ENCODE assay signal across 11 cellular contexts in the genomic region with DNA sequence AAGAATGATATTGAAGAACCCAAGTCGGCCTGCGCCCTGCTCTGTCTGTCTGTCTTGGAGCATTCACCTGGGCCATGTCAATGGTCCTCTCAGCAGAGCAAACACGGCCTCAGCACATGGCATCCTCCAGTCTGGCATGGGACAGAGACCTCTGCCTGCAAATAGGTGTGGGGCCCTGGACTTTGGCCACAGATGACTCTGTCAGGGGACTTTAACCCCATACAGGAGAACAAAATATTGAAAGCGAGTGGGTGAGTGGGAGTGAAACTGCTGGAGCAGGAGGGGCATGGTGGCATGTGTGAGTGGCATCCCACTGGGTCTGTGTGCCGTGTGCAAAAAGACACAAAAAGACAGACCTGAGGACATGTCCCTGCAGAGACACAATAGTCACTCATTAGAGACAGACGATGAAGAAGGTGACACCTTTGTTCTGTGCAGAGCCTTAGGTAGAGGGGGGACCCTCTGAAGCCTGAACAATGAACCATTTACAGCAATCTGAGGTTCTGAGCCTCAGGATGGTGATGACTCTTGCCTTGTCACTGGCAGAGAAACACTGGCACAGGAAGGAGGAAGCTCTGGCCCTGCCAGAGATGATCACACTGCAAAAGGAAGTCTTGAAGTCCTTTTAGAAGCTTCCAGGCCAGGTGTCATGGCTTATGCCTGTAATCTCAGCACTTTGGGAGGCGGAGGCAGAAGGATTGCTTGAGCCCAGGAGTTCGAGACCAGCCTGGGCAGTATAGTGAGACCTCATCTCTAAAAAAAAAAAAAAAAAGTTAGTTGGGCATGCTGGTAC. TPM values are rescaled to one million over a fixed set of nuclear protein-coding genes. Genes with fewer than 3 reads are reported as not detected.
DNase-seq lines count a peak whose midpoint lies in the region; ATAC-seq, FAIRE-seq and TF ChIP-seq lines count a peak whose summit lies in the region.
"Had no signal": no experiment of that assay in that cellular context is flagged by ENCODE, and none has a peak within 500 bp of the region (broad histone marks: within the 10 kb centered on the region; RNA-seq: fewer than 3 reads in every experiment).

No MANE protein-coding gene starts in this region.

- H3K9me2 ChIP-seq in GM23338 (ENCODE audit: insufficient read depth) (no peaks in the 10 kb centered on the region), neural cell (ENCODE audit: insufficient read depth, low read length) (no peaks in the 10 kb centered on the region)

- no peak overlapping the region for H3K18ac ChIP-seq in mesendoderm (ENCODE audit: low read length)

- DNase-seq in GM23338 (ENCODE audit: low spot score) (no peak), RPMI8226 (peak; percentile 5), bronchial epithelial cell (ENCODE audit: low read depth) (no peak), mesendoderm (no peak), DMS79 (lab: John Stamatoyannopoulos, UW) (no peak), HuH-7 (ENCODE audit: low spot score) (no peak)
- DNase-seq: adrenal gland had no signal

- peaks cover 6% of the 10 kb centered on the region; the same call in 1 of the 2 replicates for H3K4me1 ChIP-seq in GM23338 (ENCODE audit: insufficient read depth)
- peaks cover 4% of the 10 kb centered on the region for H3K4me1 ChIP-seq in mesendoderm (ENCODE audit: control insufficient read depth, low read depth, low read length)

- H3K23ac ChIP-seq in mesendoderm (ENCODE audit: low read length), result no peak overlapping the region

- H3K27ac Mint-ChIP-seq in GM23338, result no peak overlapping the region

- peak overlapping the region; percentile 5; the same call in 1 of the 2 replicates for H3K27ac ChIP-seq in GM23338 (ENCODE audit: low read depth)
- H3K27ac ChIP-seq in neural cell (ENCODE audit: low read length), result peak overlapping the region; percentile 79
- H3K27ac ChIP-seq in mesendoderm (ENCODE audit: low read depth, low read length), result no peak overlapping the region
- H3K27ac ChIP-seq: suprapubic skin had no signal

- H2AFZ ChIP-seq in GM23338 (no peak overlapping the region), neural cell (ENCODE audit: low read depth, low read length) (no peak overlapping the region)

- H3K79me2 ChIP-seq in GM23338 (replicated peaks; ENCODE audit: insufficient read depth) (no peaks in the 10 kb centered on the region), neural cell (replicated peaks; ENCODE audit: insufficient read depth, low read length) (no peaks in the 10 kb centered on the region), mesendoderm (ENCODE audit: control insufficient read depth, insufficient read depth, low read length) (no peaks in the 10 kb centered on the region)

- no peak for TF ChIP-seq CTCF in GM23338 (conservative IDR thresholded peaks at IDR 0.05; ENCODE audit: low read depth in 2 of 2)
- no peak for TF ChIP-seq CTCF in bronchial epithelial cell (IDR thresholded peaks at IDR 0.05; ENCODE audit: insufficient read depth, low read length, severe bottlenecking)
- TF ChIP-seq CTCF in neural cell (IDR thresholded peaks at IDR 0.05; ENCODE audit: poor library complexity, severe bottlenecking), result no peak

- H3K9me3 ChIP-seq in neural cell (ENCODE audit: low read length), result no peaks in the 10 kb centered on the region
- H3K9me3 ChIP-seq: adrenal gland, suprapubic skin had no signal

- no peak overlapping the region for H2BK120ac ChIP-seq in mesendoderm (ENCODE audit: low read depth, low read length)

- H3K27me3 Mint-ChIP-seq in GM23338 (ENCODE audit: insufficient read depth, low read depth, poor library complexity), result peaks cover 41% of the 10 kb centered on the region

- TF ChIP-seq RAD21 in neural cell (conservative IDR thresholded peaks at IDR 0.05), result no peak

- H3K9me3 Mint-ChIP-seq in GM23338, result no peaks in the 10 kb centered on the region; the same call in 2 of the 3 replicates

- no peak overlapping the region for H3K4ac ChIP-seq in mesendoderm (ENCODE audit: low read depth, low read length)

- peaks cover 5% of the 10 kb centered on the region; the same call in 2 of the 3 replicates for H3K36me3 Mint-ChIP-seq in GM23338 (ENCODE audit: low read depth)

- H3K4me3 Mint-ChIP-seq in GM23338, result no peak overlapping the region; the same call in 2 of the 3 replicates

- H3F3A ChIP-seq in GM23338 (replicated peaks; ENCODE audit: low read depth) (peaks cover 5% of the 10 kb centered on the region; the same call in 1 of the 2 replicates), neural cell (ENCODE audit: insufficient read depth, low read length, poor library complexity, severe bottlenecking) (no peaks in the 10 kb centered on the region)

- H3K79me1 ChIP-seq in mesendoderm (ENCODE audit: low read length), result no peaks in the 10 kb centered on the region

- H3K36me3 ChIP-seq in GM23338 (ENCODE audit: insufficient read depth) (no peaks in the 10 kb centered on the region), bronchial epithelial cell (ENCODE audit: control insufficient read depth, insufficient read depth, low read length) (no peaks in the 10 kb centered on the region), neural cell (ENCODE audit: insufficient read depth, low read length) (peaks cover 3% of the 10 kb centered on the region), mesendoderm (ENCODE audit: control insufficient read depth, insufficient read depth, low read length) (no peaks in the 10 kb centered on the region)
- H3K36me3 ChIP-seq: adrenal gland, suprapubic skin had no signal

- H3K9ac ChIP-seq in neural cell (ENCODE audit: low read length) (peak overlapping the region; percentile 62), mesendoderm (ENCODE audit: low read length) (no peak overlapping the region)

- no peak overlapping the region for H2BK5ac ChIP-seq in mesendoderm (ENCODE audit: low read length)

- H3K27me3 ChIP-seq in GM23338 (ENCODE audit: insufficient read depth) (peaks cover 38% of the 10 kb centered on the region), bronchial epithelial cell (ENCODE audit: control insufficient read depth, insufficient read depth, low read length) (no peaks in the 10 kb centered on the region), neural cell (ENCODE audit: insufficient read depth, low read depth, low read length) (no peaks in the 10 kb centered on the region), mesendoderm (ENCODE audit: insufficient read depth, low read length, poor library complexity) (no peaks in the 10 kb centered on the region)
- H3K27me3 ChIP-seq: adrenal gland, suprapubic skin had no signal

- H2BK15ac ChIP-seq in mesendoderm (replicated peaks; ENCODE audit: low read depth), result no peak overlapping the region

- H4K20me1 ChIP-seq in GM23338 (replicated peaks; ENCODE audit: insufficient read depth) (no peaks in the 10 kb centered on the region), neural cell (ENCODE audit: insufficient read depth) (no peaks in the 10 kb centered on the region)

- H3K4me3 ChIP-seq in GM23338 (no peak overlapping the region), bronchial epithelial cell (ENCODE audit: low read depth, low read length) (no peak overlapping the region), neural cell (ENCODE audit: low read length) (no peak overlapping the region), mesendoderm (ENCODE audit: low read length) (no peak overlapping the region)
- H3K4me3 ChIP-seq: adrenal gland, coronary artery had no signal

- H2AK5ac ChIP-seq in mesendoderm (ENCODE audit: low read length), result no peak overlapping the region

- no peak overlapping the region for H3K56ac ChIP-seq in mesendoderm (ENCODE audit: low read length)

- H4K5ac ChIP-seq in mesendoderm (ENCODE audit: low read length), result no peak overlapping the region

- peaks cover 35% of the 10 kb centered on the region for H3K4me1 Mint-ChIP-seq in GM23338

- peak; percentile 86 for FAIRE-seq in bronchial epithelial cell (lab: Jason Lieb, UNC)

- WGBS in mesendoderm (ENCODE audit: extremely low coverage, insufficient coverage, low lambda C conversion rate), result no CpG with 5 or more reads among the region's 8 CpGs

- TF ChIP-seq EP300 in neural cell (conservative IDR thresholded peaks at IDR 0.05; ENCODE audit: poor library complexity, severe bottlenecking), result no peak

- H4K8ac ChIP-seq in mesendoderm (ENCODE audit: low read depth, low read length), result no peak overlapping the region

- ATAC-seq in GM23338, result no peak
- no peak for ATAC-seq in HG02610 (IDR thresholded peaks at IDR 0.05; ENCODE audit: unreplicated experiment)

- peak overlapping the region; percentile 99; the same call in 1 of the 2 replicates for H3K4me2 ChIP-seq in GM23338
- H3K4me2 ChIP-seq in neural cell (ENCODE audit: low read length), result no peak overlapping the region
- H3K4me2 ChIP-seq in mesendoderm (ENCODE audit: low read length), result no peak overlapping the region

TF ChIP-seq in neural cell, 6 proteins besides CTCF, POLR2A, EP300 and RAD21 (continues in another document):
- no peak for TF ChIP-seq POLR2AphosphoS5 (IDR thresholded peaks at IDR 0.05)

RNA-seq across cellular contexts. Expression of a gene that starts 7.5 kb away (rescaled TPM):
- 1.0 and 4.7 TPM in 2 replicates for total RNA-seq in GM23338 (2014; rRNA removed; shearing (Covaris generic))
- polyA plus RNA-seq in GM23338 (2016; fragmentation: Nextera tagmentation; extraction: Ambion mirVana) (3.7 and 3.9 TPM in 2 replicates), neural cell (1.4 and 2.0 TPM in 2 replicates)
- total RNA-seq in bronchial epithelial cell, result not detected in 2 replicates
- 0.24 and 1.3 TPM in 2 replicates for polyA minus RNA-seq in neural cell
- polyA plus RNA-seq in mesendoderm (2013, experiment 1 of 2), result 0.44 TPM
- 0.46 TPM for polyA plus RNA-seq in mesendoderm (2013, experiment 2 of 2)

RNA-seq across cellular contexts. Expression of a gene that starts 9.5 kb away (rescaled TPM):
- 1.5 and 2.2 TPM in 2 replicates for total RNA-seq in GM23338 (2014; rRNA removed; shearing (Covaris generic))
- polyA plus RNA-seq in GM23338 (2016; fragmentation: Nextera tagmentation; extraction: Ambion mirVana), result 2.0 and 2.1 TPM in 2 replicates
- total RNA-seq in bronchial epithelial cell, result not detected in 2 replicates
- polyA plus RNA-seq in neural cell, result not detected in 2 replicates
- polyA minus RNA-seq in neural cell, result not detected in 2 replicates
- 0.42 TPM for polyA plus RNA-seq in mesendoderm (2013, experiment 1 of 2)
- 0.49 TPM for polyA plus RNA-seq in mesendoderm (2013, experiment 2 of 2)

RNA-seq across cellular contexts. Expression of a gene that starts 13.7 kb away (rescaled TPM):
- 82.4 and 111 TPM in 2 replicates for total RNA-seq in GM23338 (2014; rRNA removed; shearing (Covaris generic))
- polyA plus RNA-seq in GM23338 (2016; fragmentation: Nextera tagmentation; extraction: Ambion mirVana), result 238 and 270 TPM in 2 replicates
- 17.6 and 35.3 TPM in 2 replicates for total RNA-seq in bronchial epithelial cell
- 504 and 557 TPM in 2 replicates for polyA plus RNA-seq in neural cell
- polyA minus RNA-seq in neural cell, result 239 and 310 TPM in 2 replicates
- polyA plus RNA-seq in mesendoderm (2013, experiment 1 of 2), result 296 TPM
- polyA plus RNA-seq in mesendoderm (2013, experiment 2 of 2), result 299 TPM

RNA-seq across cellular contexts. Expression of a gene that starts 26.9 kb away (rescaled TPM):
- total RNA-seq in GM23338 (2014; rRNA removed; shearing (Covaris generic)), result 289 and 292 TPM in 2 replicates
- polyA plus RNA-seq in GM23338 (2016; fragmentation: Nextera tagmentation; extraction: Ambion mirVana), result 280 and 283 TPM in 2 replicates
- 136 and 180 TPM in 2 replicates for total RNA-seq in bronchial epithelial cell
- 134 and 176 TPM in 2 replicates for polyA plus RNA-seq in neural cell
- polyA minus RNA-seq in neural cell, result 120 and 128 TPM in 2 replicates
- 166 TPM for polyA plus RNA-seq in mesendoderm (2013, experiment 1 of 2)
- polyA plus RNA-seq in mesendoderm (2013, experiment 2 of 2), result 166 TPM

RNA-seq across cellular contexts. Expression of a gene that starts 41.8 kb away (rescaled TPM):
- 3.0 and 5.0 TPM in 2 replicates for total RNA-seq in GM23338 (2014; rRNA removed; shearing (Covaris generic))
- polyA plus RNA-seq in GM23338 (2016; fragmentation: Nextera tagmentation; extraction: Ambion mirVana) (4.7 and 5.0 TPM in 2 replicates), neural cell (82.8 and 117 TPM in 2 replicates)
- not detected in 2 replicates for total RNA-seq in bronchial epithelial cell
- 80.7 and 91.5 TPM in 2 replicates for polyA minus RNA-seq in neural cell
- 0.28 TPM for polyA plus RNA-seq in mesendoderm (2013, experiment 1 of 2)
- 0.42 TPM for polyA plus RNA-seq in mesendoderm (2013, experiment 2 of 2)
